Comparison of ENCODE assay signal across 14 cellular contexts in genomic region chr13:61466280-61466679, GRCh38. TPM values are rescaled to one million over a fixed set of nuclear protein-coding genes. Genes with fewer than 3 reads are reported as not detected.
DNase-seq lines count a peak whose midpoint lies in the region; ATAC-seq and TF ChIP-seq lines count a peak whose summit lies in the region.
"Had no signal": no experiment of that assay in that cellular context is flagged by ENCODE, and none has a peak within 500 bp of the region (broad histone marks: within the 10 kb centered on the region; RNA-seq: fewer than 3 reads in every experiment).

No MANE protein-coding gene starts in this region.

- TF ChIP-seq EP300 in gastroesophageal sphincter (IDR thresholded peaks at IDR 0.05): no peak

- no peak for ATAC-seq in gastroesophageal sphincter
- ATAC-seq in GM19023 (IDR thresholded peaks at IDR 0.05; ENCODE audit: unreplicated experiment): no peak
- ATAC-seq: psoas muscle, Right ventricle myocardium inferior had no signal

- H3K9me3 ChIP-seq in gastroesophageal sphincter: no peaks in the 10 kb centered on the region
- H3K9me3 ChIP-seq: psoas muscle, testis had no signal

- no peak overlapping the region for H3K4me3 ChIP-seq in kidney epithelial cell (ENCODE audit: low read depth, low read length)
- no peak overlapping the region for H3K4me3 ChIP-seq in gastroesophageal sphincter
- H3K4me3 ChIP-seq: psoas muscle, testis had no signal

- H3K4me1 ChIP-seq in gastroesophageal sphincter: no peaks in the 10 kb centered on the region
- H3K4me1 ChIP-seq: psoas muscle, testis had no signal

- H3K27me3 ChIP-seq in kidney epithelial cell (ENCODE audit: control insufficient read depth, insufficient read depth, low read length) (no peaks in the 10 kb centered on the region), gastroesophageal sphincter (no peaks in the 10 kb centered on the region)
- H3K27me3 ChIP-seq: testis had no signal

- H3K27ac ChIP-seq in VCaP (no peak overlapping the region), gastroesophageal sphincter (no peak overlapping the region)
- H3K27ac ChIP-seq: psoas muscle, testis had no signal

- no peaks in the 10 kb centered on the region for H3K36me3 ChIP-seq in kidney epithelial cell (ENCODE audit: control insufficient read depth, insufficient read depth, low read length)
- H3K36me3 ChIP-seq in gastroesophageal sphincter: no peaks in the 10 kb centered on the region

- WGBS in gastroesophageal sphincter (ENCODE audit: low coverage in 1 of 2), 2 donors: 49 to 62% methylated on average over 3 of the region's 3 CpGs

- no peak for TF ChIP-seq POLR2A in gastroesophageal sphincter (IDR thresholded peaks at IDR 0.05)

- DNase-seq in A172 (ENCODE audit: low spot score) (peak; percentile 1), HT-29 (ENCODE audit: low spot score) (peak; percentile 15), kidney epithelial cell (ENCODE audit: low read depth) (no peak), GM10266 (ENCODE audit: extremely low spot score) (no peak), NCI-H1417 (lab: John Stamatoyannopoulos, UW) (no peak)
- DNase-seq: activated CD4-positive, alpha-beta T cell treated with anti-CD3 and anti-CD28 coated beads, Interleukin-2, amount 50 U/mL, for 48 hours; psoas muscle; T-helper 9 cell; testis had no signal

- TF ChIP-seq CTCF in VCaP (conservative IDR thresholded peaks at IDR 0.05): peak; percentile 74
- peak; percentile 34 for TF ChIP-seq CTCF in kidney epithelial cell (IDR thresholded peaks at IDR 0.05; ENCODE audit: insufficient read depth, low read length, poor library complexity, severe bottlenecking)
- no peak for TF ChIP-seq CTCF in gastroesophageal sphincter (IDR thresholded peaks at IDR 0.05)
- TF ChIP-seq CTCF in GM10266 (IDR thresholded peaks at IDR 0.05; ENCODE audit: control insufficient read depth, insufficient read depth, low read depth, missing control alignments): no peak

RNA-seq across cellular contexts. Expression of gene PCDH20, which starts 50.6 kb away (rescaled TPM):
- total RNA-seq in A172 (2014; rRNA removed; shearing (Covaris generic)): not detected in 2 replicates
- 0.13 and 0.18 TPM in 2 replicates for total RNA-seq in HT-29 (2014; rRNA removed; shearing (Covaris generic))
- total RNA-seq in kidney epithelial cell: 0.75 and 1.6 TPM in 2 replicates
- total RNA-seq in gastroesophageal sphincter: 10 to 100 TPM in 3 of 4 donors, 1 to 10 TPM in 1; 9.2 to 26.9 (median 16.4) TPM
- total RNA-seq: activated T-helper 2 cell treated with anti-CD3 and anti-CD28 coated beads, Interferon-gamma antibody, Interleukin-2, Interleukin-4, amounts not matched to agents 10 μg/mL and 5 μg/mL and 100 μg/mL, durations not matched to agents 14 hours and 24 hours and 36 hours had no signal

Comparison
In these comparisons a context has a peak if more than half of its experiments do, and no peak if none do; other contexts are left out.
1. DNase-seq: peak in A172 (single experiment) and HT-29 (single experiment); none in kidney epithelial cell (single experiment), GM10266 (single experiment) and NCI-H1417 (0 of 3).
2. CTCF ChIP-seq: peak in VCaP (single experiment) and kidney epithelial cell (single experiment); none in gastroesophageal sphincter (0 of 4) and GM10266 (single experiment).